1 cellular context compared by ENCODE assay signal in the genomic region with DNA sequence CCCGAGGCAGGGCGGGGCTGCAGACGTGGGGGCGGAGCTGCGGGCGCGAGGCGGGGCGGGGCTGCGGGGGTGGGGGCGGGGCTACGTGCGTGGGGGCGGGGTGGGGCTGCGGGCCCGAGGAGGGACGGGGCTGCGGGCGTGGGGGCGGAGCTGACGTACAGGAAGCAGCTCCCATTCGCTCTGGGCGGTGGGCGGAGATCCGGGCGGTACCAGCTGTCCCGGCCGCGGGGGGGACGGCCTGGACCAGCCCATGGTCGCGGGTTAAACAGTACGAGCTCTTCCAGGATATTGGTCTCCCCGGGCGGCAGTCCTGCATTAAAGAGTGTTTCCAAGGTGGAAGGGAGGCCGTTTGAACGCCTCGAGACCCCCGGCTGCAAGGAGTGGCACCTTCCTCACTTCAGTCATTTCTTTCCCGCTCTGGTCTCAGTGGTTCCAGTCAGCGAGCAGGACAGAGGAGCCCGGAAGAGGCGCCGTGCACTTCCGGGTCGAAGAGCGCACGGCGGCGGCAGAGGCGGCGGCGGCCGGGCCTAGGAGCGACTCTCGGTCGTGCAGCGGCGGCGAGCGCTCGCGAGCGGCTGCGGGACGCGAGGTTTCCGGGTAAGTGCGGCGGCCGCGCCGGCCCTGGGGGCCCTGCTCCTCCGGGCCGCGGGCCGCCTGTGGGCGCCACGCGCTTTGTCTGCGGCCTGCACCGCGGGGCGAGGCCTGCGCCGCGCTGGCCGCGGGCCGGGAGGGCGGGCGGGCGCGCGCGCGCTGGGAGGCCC.
TF ChIP-seq lines count a peak whose summit lies in the region.

A gene with protein sequence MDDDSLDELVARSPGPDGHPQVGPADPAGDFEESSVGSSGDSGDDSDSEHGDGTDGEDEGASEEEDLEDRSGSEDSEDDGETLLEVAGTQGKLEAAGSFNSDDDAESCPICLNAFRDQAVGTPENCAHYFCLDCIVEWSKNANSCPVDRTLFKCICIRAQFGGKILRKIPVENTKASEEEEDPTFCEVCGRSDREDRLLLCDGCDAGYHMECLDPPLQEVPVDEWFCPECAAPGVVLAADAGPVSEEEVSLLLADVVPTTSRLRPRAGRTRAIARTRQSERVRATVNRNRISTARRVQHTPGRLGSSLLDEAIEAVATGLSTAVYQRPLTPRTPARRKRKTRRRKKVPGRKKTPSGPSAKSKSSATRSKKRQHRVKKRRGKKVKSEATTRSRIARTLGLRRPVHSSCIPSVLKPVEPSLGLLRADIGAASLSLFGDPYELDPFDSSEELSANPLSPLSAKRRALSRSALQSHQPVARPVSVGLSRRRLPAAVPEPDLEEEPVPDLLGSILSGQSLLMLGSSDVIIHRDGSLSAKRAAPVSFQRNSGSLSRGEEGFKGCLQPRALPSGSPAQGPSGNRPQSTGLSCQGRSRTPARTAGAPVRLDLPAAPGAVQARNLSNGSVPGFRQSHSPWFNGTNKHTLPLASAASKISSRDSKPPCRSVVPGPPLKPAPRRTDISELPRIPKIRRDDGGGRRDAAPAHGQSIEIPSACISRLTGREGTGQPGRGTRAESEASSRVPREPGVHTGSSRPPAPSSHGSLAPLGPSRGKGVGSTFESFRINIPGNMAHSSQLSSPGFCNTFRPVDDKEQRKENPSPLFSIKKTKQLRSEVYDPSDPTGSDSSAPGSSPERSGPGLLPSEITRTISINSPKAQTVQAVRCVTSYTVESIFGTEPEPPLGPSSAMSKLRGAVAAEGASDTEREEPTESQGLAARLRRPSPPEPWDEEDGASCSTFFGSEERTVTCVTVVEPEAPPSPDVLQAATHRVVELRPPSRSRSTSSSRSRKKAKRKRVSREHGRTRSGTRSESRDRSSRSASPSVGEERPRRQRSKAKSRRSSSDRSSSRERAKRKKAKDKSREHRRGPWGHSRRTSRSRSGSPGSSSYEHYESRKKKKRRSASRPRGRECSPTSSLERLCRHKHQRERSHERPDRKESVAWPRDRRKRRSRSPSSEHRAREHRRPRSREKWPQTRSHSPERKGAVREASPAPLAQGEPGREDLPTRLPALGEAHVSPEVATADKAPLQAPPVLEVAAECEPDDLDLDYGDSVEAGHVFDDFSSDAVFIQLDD (N-terminal part only) (plus strand): TSS at position 475 of the 761 bp plus-strand sequence. CDS start 5,043 bp downstream, outside the sequence.

TF ChIP-seq in HEK293, 187 proteins besides CTCF, POLR2A, EP300 and RAD21 (continued from another document):
- TF ChIP-seq ZNF777 (tag by site-specific recombination; IDR thresholded peaks at IDR 0.05; ENCODE audit: borderline replicate concordance): no peak
- TF ChIP-seq, protein P1, sequence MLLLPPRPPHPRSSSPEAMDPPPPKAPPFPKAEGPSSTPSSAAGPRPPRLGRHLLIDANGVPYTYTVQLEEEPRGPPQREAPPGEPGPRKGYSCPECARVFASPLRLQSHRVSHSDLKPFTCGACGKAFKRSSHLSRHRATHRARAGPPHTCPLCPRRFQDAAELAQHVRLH (tag by site-specific recombination; IDR thresholded peaks at IDR 0.05): no peak
- no peak for TF ChIP-seq ZNF211 (tag by site-specific recombination; IDR thresholded peaks at IDR 0.05; ENCODE audit: low read depth)
- TF ChIP-seq ZNF585B (tag by site-specific recombination; IDR thresholded peaks at IDR 0.05): no peak
- TF ChIP-seq ZNF114 (tag by site-specific recombination; IDR thresholded peaks at IDR 0.05): no peak
- TF ChIP-seq, protein P2, sequence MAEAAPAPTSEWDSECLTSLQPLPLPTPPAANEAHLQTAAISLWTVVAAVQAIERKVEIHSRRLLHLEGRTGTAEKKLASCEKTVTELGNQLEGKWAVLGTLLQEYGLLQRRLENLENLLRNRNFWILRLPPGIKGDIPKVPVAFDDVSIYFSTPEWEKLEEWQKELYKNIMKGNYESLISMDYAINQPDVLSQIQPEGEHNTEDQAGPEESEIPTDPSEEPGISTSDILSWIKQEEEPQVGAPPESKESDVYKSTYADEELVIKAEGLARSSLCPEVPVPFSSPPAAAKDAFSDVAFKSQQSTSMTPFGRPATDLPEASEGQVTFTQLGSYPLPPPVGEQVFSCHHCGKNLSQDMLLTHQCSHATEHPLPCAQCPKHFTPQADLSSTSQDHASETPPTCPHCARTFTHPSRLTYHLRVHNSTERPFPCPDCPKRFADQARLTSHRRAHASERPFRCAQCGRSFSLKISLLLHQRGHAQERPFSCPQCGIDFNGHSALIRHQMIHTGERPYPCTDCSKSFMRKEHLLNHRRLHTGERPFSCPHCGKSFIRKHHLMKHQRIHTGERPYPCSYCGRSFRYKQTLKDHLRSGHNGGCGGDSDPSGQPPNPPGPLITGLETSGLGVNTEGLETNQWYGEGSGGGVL (tag by site-specific recombination; IDR thresholded peaks at IDR 0.05): no peak
- no peak for TF ChIP-seq ZNF510 (tag by site-specific recombination; IDR thresholded peaks at IDR 0.05; ENCODE audit: insufficient replicate concordance)
